Comparison of ENCODE assay signal across 6 cellular contexts in genomic region chr17:76806767-76807166, GRCh38.
DNase-seq lines count a peak whose midpoint lies in the region; ATAC-seq, FAIRE-seq and TF ChIP-seq lines count a peak whose summit lies in the region.
"Not testable (repeated sequence)": the region's sequence is repeated elsewhere in the genome, so short reads cannot be mapped to it uniquely, and the experiment has no call there.

No MANE protein-coding gene starts in this region.

- intact Hi-C loops in HepG2 (cut with micrococcal nuclease; ENCODE audit: unreplicated experiment); testis (cut with DNase I; ENCODE audit: low total_unique reads): not testable (repeated sequence)

- H4K20me1 ChIP-seq in HepG2 (ENCODE audit: insufficient read depth, low read length) = not testable (repeated sequence)

- H3K4me2 ChIP-seq in HepG2 (ENCODE audit: low read depth, low read length) = not testable (repeated sequence)

- not testable (repeated sequence) for H3K36me3 Mint-ChIP-seq in activated naive CD8-positive, alpha-beta T cell treated with anti-CD3 and anti-CD28 coated beads for 36 hours

- H2AFZ ChIP-seq in HepG2 (ENCODE audit: low read length) = not testable (repeated sequence)

- not testable (repeated sequence) for H3K27me3 Mint-ChIP-seq in activated naive CD8-positive, alpha-beta T cell treated with anti-CD3 and anti-CD28 coated beads for 36 hours

- not testable (repeated sequence) for H3K9me3 Mint-ChIP-seq in activated naive CD8-positive, alpha-beta T cell treated with anti-CD3 and anti-CD28 coated beads for 36 hours

- BruUV-seq in HepG2 (replicated peaks; lab: Mats Ljungman, UMichigan) = not testable (repeated sequence)

- H3K27ac ChIP-seq in HepG2 (ENCODE audit: extremely low read length, insufficient read depth, low read length); testis: not testable (repeated sequence)

- WGBS in HepG2 (ENCODE audit: low lambda C conversion rate) = 66% methylated on average over 4 of the region's 4 CpGs
- WGBS in testis, 2 donors = 66 to 83% methylated on average over 4 of the region's 4 CpGs

- H3K4me1 ChIP-seq in BE2C; HepG2 (ENCODE audit: insufficient read depth, low read length); testis: not testable (repeated sequence)

- TF ChIP-seq CTCF in BE2C (IDR thresholded peaks at IDR 0.05; ENCODE audit: low read depth, low read length); HepG2 (CRISPR knock-in tag; IDR thresholded peaks at IDR 0.05); testis (IDR thresholded peaks at IDR 0.05): not testable (repeated sequence)

- not testable (repeated sequence) for TF ChIP-seq POLR2A in HepG2 (IDR thresholded peaks at IDR 0.05; ENCODE audit: insufficient read depth in 1 of 2, low read depth in 2 of 2, low read length in 2 of 2); testis (IDR thresholded peaks at IDR 0.05)

- in situ Hi-C loops in HepG2 (cut with HindIII; ENCODE audit: extremely low pct_ligation_motif_present, low pct_unique_long_range_greater_than_20kb) = not testable (repeated sequence)

- not testable (repeated sequence) for H3K4me3 Mint-ChIP-seq in activated naive CD8-positive, alpha-beta T cell treated with anti-CD3 and anti-CD28 coated beads for 36 hours

- H3K36me3 ChIP-seq in BE2C; HepG2 (replicated peaks in 1 of 2; ENCODE audit: control insufficient read depth in 1 of 2, insufficient read depth in 2 of 2, low read length in 2 of 2); testis (ENCODE audit: low read depth, missing control alignments): not testable (repeated sequence)

- ATAC-seq in HepG2 = not testable (repeated sequence)

- not testable (repeated sequence) for H3K4me3 ChIP-seq in BE2C (ENCODE audit: low read depth, low read length); HepG2 (replicated peaks in 1 of 3; ENCODE audit: insufficient read depth in 1 of 3, low read depth in 2 of 3, low read length in 3 of 3); testis

- POLR2A ChIA-PET in HepG2 (lab: Yijun Ruan, JAX) = not testable (repeated sequence)

- not testable (repeated sequence) for TF ChIP-seq EP300 in HepG2 (IDR thresholded peaks at IDR 0.05; ENCODE audit: low read depth in 2 of 2, low read length in 2 of 2); HepG2 (CRISPR knock-in tag; IDR thresholded peaks at IDR 0.05; ENCODE audit: borderline replicate concordance)

- CTCF ChIA-PET in HepG2 (lab: Yijun Ruan, JAX; ENCODE audit: low intra/inter-chr PET ratio, low total read pairs) = not testable (repeated sequence)

- H3K27ac Mint-ChIP-seq in activated naive CD8-positive, alpha-beta T cell treated with anti-CD3 and anti-CD28 coated beads for 36 hours = not testable (repeated sequence)

- DNase-seq in BE2C (peak; percentile 13), NAMALWA (ENCODE audit: low spot score) (peak; percentile 21), testis (peak; percentile 72)
- DNase-seq in activated CD4-positive, alpha-beta T cell treated with anti-CD3 and anti-CD28 coated beads for 48 hours = peak; percentile 5
- peak; percentile 6 for DNase-seq in activated naive CD8-positive, alpha-beta T cell treated with anti-CD3 and anti-CD28 coated beads for 36 hours
- not testable (repeated sequence) for DNase-seq in HepG2 (ENCODE audit: low spot score)

- TF ChIP-seq RAD21 in HepG2 (CRISPR knock-in tag; IDR thresholded peaks at IDR 0.05) = not testable (repeated sequence)

- not testable (repeated sequence) for H3K27me3 ChIP-seq in BE2C, testis
- H3K27me3 ChIP-seq in HepG2 (ENCODE audit: control insufficient read depth in 1 of 2, insufficient read depth in 2 of 2, low read length in 2 of 2) = peaks cover 1 to 11% of the 10 kb centered on the region in 2 experiments; a peak in 2 of 5 replicates

- H3K79me2 ChIP-seq in HepG2 (ENCODE audit: insufficient read depth, low read length) = not testable (repeated sequence)

- FAIRE-seq in HepG2 (lab: Jason Lieb, UNC) = not testable (repeated sequence)

- not testable (repeated sequence) for H3K4me1 Mint-ChIP-seq in activated naive CD8-positive, alpha-beta T cell treated with anti-CD3 and anti-CD28 coated beads for 36 hours

- H3K9me3 ChIP-seq in BE2C; HepG2 (ENCODE audit: low read length); testis: not testable (repeated sequence)

- not testable (repeated sequence) for H3K9ac ChIP-seq in HepG2 (ENCODE audit: insufficient read depth, low read depth, low read length)

TF ChIP-seq in HepG2, 621 proteins besides CTCF, POLR2A, EP300 and RAD21:
- TF ChIP-seq NFYC (CRISPR knock-in tag; IDR thresholded peaks at IDR 0.05) (peak; percentile 58), NFYB (CRISPR knock-in tag; IDR thresholded peaks at IDR 0.05) (peak; percentile 64)
